Comparison of ENCODE assay signal across 15 cellular contexts in genomic region chr1:39282537-39283216, GRCh38.
DNase-seq lines count a peak whose midpoint lies in the region; ATAC-seq and TF ChIP-seq lines count a peak whose summit lies in the region.
"Had no signal": no experiment of that assay in that cellular context is flagged by ENCODE, and none has a peak within 500 bp of the region (broad histone marks: within the 10 kb centered on the region; RNA-seq: fewer than 3 reads in every experiment).

No MANE protein-coding gene starts in this region.

- H3K27me3 ChIP-seq in gastroesophageal sphincter (no peaks in the 10 kb centered on the region), rectal smooth muscle tissue (ENCODE audit: control insufficient read depth, insufficient read depth, low read length) (no peaks in the 10 kb centered on the region)
- H3K27me3 ChIP-seq: Peyer's patch had no signal

- no peak overlapping the region for H3K4me3 ChIP-seq in gastroesophageal sphincter
- H3K4me3 ChIP-seq in rectal smooth muscle tissue (ENCODE audit: low read length), result no peak overlapping the region
- H3K4me3 ChIP-seq: Peyer's patch had no signal

- H3K9me3 Mint-ChIP-seq in T-cell, result no peaks in the 10 kb centered on the region

- H3K36me3 Mint-ChIP-seq in T-cell, result peaks cover 40% of the 10 kb centered on the region

- H3K4me3 Mint-ChIP-seq in T-cell, result no peak overlapping the region

- no peak for TF ChIP-seq CTCF in gastroesophageal sphincter (IDR thresholded peaks at IDR 0.05)

- peak overlapping the region; percentile 46 to 62 for H3K27ac Mint-ChIP-seq in T-cell

- ATAC-seq in T-cell (replicated peaks in 1 of 4) (no peak), gastroesophageal sphincter (peak; percentile 68)
- ATAC-seq: sciatic nerve had no signal

- POLR2A ChIA-PET in T-cell (lab: Charles Lee), result no interaction called here

- no peaks in the 10 kb centered on the region for H3K27me3 Mint-ChIP-seq in T-cell

- H3K4me1 ChIP-seq in gastroesophageal sphincter (peaks cover 0 to 70% (median 9%) of the 10 kb centered on the region in 3 donors), rectal smooth muscle tissue (ENCODE audit: control insufficient read depth, insufficient read depth, low read length) (peaks cover 11% of the 10 kb centered on the region)

- CTCF ChIA-PET in T-cell (lab: Charles Lee), result no interaction called here

- H3K36me3 ChIP-seq in gastroesophageal sphincter, result peaks cover 0 to 53% of the 10 kb centered on the region in 2 donors
- H3K36me3 ChIP-seq in rectal smooth muscle tissue (ENCODE audit: control insufficient read depth, insufficient read depth, low read length), result peaks cover 32% of the 10 kb centered on the region

- H3K4me1 Mint-ChIP-seq in T-cell, result peaks cover 7 to 18% (median 18%) of the 10 kb centered on the region in 3 donors

- no peak overlapping the region for H3K9ac ChIP-seq in rectal smooth muscle tissue (ENCODE audit: low read length)

- DNase-seq in ELR (ENCODE audit: low read depth), result peak; percentile 35
- no peak for DNase-seq in T-cell
- no peak for DNase-seq in effector CD8-positive, alpha-beta T cell (lab: John Stamatoyannopoulos, UW)
- DNase-seq in HT-29 (ENCODE audit: low spot score), result no peak
- no peak for DNase-seq in HPDE6-E6E7 (ENCODE audit: extremely low spot score)
- DNase-seq in kidney glomerular epithelial cell (lab: John Stamatoyannopoulos, UW), result no peak
- DNase-seq: activated effector memory CD4-positive, alpha-beta T cell treated with anti-CD3 and anti-CD28 coated beads, Interleukin-2, amount 50 U/mL, for 16 hours; central memory CD4-positive, alpha-beta T cell; NCI-H446 treated with DMSO at 0.1 percent for 48 hours; Peyer's patch; T-helper 1 cell had no signal

- no peak for TF ChIP-seq POLR2A in gastroesophageal sphincter (IDR thresholded peaks at IDR 0.05)

- no peak for TF ChIP-seq EP300 in gastroesophageal sphincter (IDR thresholded peaks at IDR 0.05)

- no peaks in the 10 kb centered on the region for H3K9me3 ChIP-seq in gastroesophageal sphincter
- H3K9me3 ChIP-seq: Peyer's patch had no signal

- 50 to 53% methylated on average over 6 to 8 of the region's 8 CpGs for WGBS in gastroesophageal sphincter (ENCODE audit: low coverage in 1 of 2), 2 donors

- H3K27ac ChIP-seq in gastroesophageal sphincter, result peak overlapping the region; percentile 18 to 71 (median 60)
- peak overlapping the region; percentile 52 for H3K27ac ChIP-seq in rectal smooth muscle tissue (ENCODE audit: low read depth, low read length)
- H3K27ac ChIP-seq: C4-2B, Peyer's patch had no signal
